ENCODE assay signal across 22 cellular contexts in the genomic region with DNA sequence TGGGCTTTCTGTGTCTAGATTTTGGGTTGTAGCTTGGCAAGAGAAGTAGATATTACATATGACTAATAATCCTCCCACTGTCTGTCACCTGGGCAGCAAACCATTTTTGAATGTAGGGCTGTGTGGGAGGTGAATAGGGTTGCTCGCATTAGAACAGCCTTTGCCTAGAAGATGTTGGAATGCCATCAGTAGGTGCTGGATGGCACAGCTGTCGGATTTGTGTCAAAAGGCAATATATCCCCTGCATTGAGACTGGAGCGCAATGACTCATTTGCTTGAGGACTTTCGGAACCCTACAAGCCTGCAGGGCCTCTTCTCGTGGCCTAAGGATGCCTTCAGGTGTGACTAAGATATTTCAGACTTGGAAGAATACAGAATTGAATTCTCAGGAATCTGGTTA.
"Had no signal": no experiment of that assay in that cellular context is flagged by ENCODE, and none has a peak within 500 bp of the region (broad histone marks: within the 10 kb centered on the region; RNA-seq: fewer than 3 reads in every experiment).

No MANE protein-coding gene starts in this region.

- H3K27ac ChIP-seq: adrenal gland, Peyer's patch, SJSA1 had no signal

- H3K4me1 ChIP-seq: Peyer's patch had no signal

- H3K4me3 ChIP-seq: adrenal gland, Peyer's patch, SJSA1 had no signal

- H3K36me3 ChIP-seq: adrenal gland, Peyer's patch, SJSA1 had no signal

- ATAC-seq: activated CD4-positive, CD25-positive, alpha-beta regulatory T cell treated with anti-CD3 and anti-CD28 coated beads, Interleukin-2, amount 50 U/mL, for 24 hours; activated CD8-positive, alpha-beta T cell treated with anti-CD3 and anti-CD28 coated beads for 36 hours had no signal

- DNase-seq: activated CD4-positive, alpha-beta T cell treated with anti-CD3 and anti-CD28 coated beads for 4 hours; activated CD8-positive, alpha-beta memory T cell treated with anti-CD3 and anti-CD28 coated beads, Interleukin-2, amount 50 U/mL, for 4 hours; activated CD8-positive, alpha-beta T cell treated with anti-CD3 and anti-CD28 coated beads for 36 hours; activated naive CD4-positive, alpha-beta T cell treated with anti-CD3 and anti-CD28 coated beads, Interleukin-2, amount 50 U/mL, for 16 hours; activated naive CD8-positive, alpha-beta T cell treated with anti-CD3 and anti-CD28 coated beads, Interleukin-2, amount 10 ng/mL, durations not matched to agents 7 days and 5 days; activated T-cell treated with anti-CD3 and anti-CD28 coated beads, Interleukin-2, amount 50 U/mL, for 1 hour; adrenal gland; anterior cingulate cortex; MM.1S; NCI-H1105 treated with DMSO at 0.1 percent for 48 hours; NCI-H1436 treated with DMSO at 0.1 percent for 48 hours; NCI-H187 treated with DMSO at 0.1 percent for 48 hours; NCI-H2171 treated with DMSO at 0.1 percent for 48 hours; NCI-H345; NCI-H510A treated with DMSO at 0.1 percent for 48 hours; NCI-H69; NK-92 treated with Interleukin-12 subunit alpha and Interleukin-12 subunit beta, amount 100 ng/mL, for 24 hours; OCI-M1; Peyer's patch; SHP77 had no signal

- H3K9me3 ChIP-seq: adrenal gland, Peyer's patch, SJSA1 had no signal

- H3K27me3 ChIP-seq: adrenal gland, Peyer's patch had no signal
